1 cellular context compared by ENCODE assay signal in genomic region chr19:10421240-10421948, GRCh38.
TF ChIP-seq lines count a peak whose summit lies in the region.

No MANE protein-coding gene starts in this region.

TF ChIP-seq in GM12878, 131 proteins besides CTCF, POLR2A, EP300 and RAD21 (continued from another document):
- TF ChIP-seq, protein P1, sequence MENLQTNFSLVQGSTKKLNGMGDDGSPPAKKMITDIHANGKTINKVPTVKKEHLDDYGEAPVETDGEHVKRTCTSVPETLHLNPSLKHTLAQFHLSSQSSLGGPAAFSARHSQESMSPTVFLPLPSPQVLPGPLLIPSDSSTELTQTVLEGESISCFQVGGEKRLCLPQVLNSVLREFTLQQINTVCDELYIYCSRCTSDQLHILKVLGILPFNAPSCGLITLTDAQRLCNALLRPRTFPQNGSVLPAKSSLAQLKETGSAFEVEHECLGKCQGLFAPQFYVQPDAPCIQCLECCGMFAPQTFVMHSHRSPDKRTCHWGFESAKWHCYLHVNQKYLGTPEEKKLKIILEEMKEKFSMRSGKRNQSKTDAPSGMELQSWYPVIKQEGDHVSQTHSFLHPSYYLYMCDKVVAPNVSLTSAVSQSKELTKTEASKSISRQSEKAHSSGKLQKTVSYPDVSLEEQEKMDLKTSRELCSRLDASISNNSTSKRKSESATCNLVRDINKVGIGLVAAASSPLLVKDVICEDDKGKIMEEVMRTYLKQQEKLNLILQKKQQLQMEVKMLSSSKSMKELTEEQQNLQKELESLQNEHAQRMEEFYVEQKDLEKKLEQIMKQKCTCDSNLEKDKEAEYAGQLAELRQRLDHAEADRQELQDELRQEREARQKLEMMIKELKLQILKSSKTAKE (IDR thresholded peaks at IDR 0.05; ENCODE audit: low read depth, poor library complexity, severe bottlenecking) = no peak
- TF ChIP-seq NBN (IDR thresholded peaks at IDR 0.05) = 0 out of 2 replicates have a peak, but pooled peaks have one; percentile 18
- TF ChIP-seq CHD4 (IDR thresholded peaks at IDR 0.05) = 0 out of 2 replicates have a peak, but pooled peaks have one; percentile 34
- peak; percentile 5 for TF ChIP-seq IKZF1 (conservative IDR thresholded peaks at IDR 0.05)
- no peak for TF ChIP-seq NFIC (IDR thresholded peaks at IDR 0.05; ENCODE audit: low read depth, low read length)
